ENCODE assay signal across 8 cellular contexts in the genomic region with DNA sequence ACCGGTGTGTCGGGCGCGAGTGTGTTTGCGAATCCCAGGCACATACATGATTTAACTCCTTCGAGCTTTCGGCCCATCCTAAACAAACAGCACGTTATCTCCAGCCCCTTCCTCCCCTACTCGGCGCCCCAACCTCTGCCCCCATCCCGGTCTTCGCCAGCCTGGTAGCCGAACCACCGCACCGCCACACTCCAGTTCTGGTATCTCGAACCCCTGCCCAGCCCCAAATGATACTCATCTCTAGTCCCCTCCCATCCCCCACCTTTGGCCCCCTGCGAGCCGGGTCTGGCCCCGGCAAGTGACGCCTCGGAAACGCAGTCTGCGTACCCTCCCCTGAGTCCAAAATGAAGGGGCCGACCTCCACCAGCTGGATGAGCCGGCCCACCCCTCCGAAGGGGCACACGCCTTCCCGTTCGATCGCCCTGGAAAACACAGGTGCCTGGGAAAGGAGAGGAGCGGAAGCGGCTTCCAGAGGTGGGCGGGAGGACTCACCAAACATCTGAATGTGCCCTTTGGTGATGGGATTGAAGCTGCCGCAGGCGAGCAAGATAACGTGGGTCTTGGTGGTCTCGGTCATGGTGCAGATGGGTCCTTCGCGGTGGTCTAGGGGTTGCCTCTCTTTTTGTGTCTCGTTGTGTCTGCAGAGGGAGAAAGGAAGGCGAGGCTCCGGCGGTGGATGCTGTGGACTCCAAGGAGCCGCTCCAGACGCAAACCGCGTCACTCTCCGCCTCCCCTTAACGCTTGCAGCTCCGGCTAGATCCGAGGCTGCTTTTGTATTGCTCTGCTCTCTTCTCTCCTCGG. TPM values are rescaled to one million over a fixed set of nuclear protein-coding genes. Genes with fewer than 3 reads are reported as not detected.
A peak's percentile ranks its signal among the peaks of the same experiment; 100 is the strongest.
DNase-seq lines count a peak whose midpoint lies in the region; ATAC-seq and TF ChIP-seq lines count a peak whose summit lies in the region.

A gene (minus strand): TSS at position 690 of the 801 bp plus-strand sequence. CDS start 113 bp downstream, at position 577.

- H2AFZ ChIP-seq in SK-N-SH (ENCODE audit: low read depth): peak within 1 kb of the TSS; percentile 49; the same call in 1 of the 2 replicates

- TF ChIP-seq CTCF in SK-N-SH (IDR thresholded peaks at IDR 0.05) (no peak), fibroblast of pulmonary artery (IDR thresholded peaks at IDR 0.05; ENCODE audit: low read length, missing control alignments) (no peak), neural crest cell (conservative IDR thresholded peaks at IDR 0.05) (no peak)

- TF ChIP-seq RAD21 in SK-N-SH (IDR thresholded peaks at IDR 0.05; ENCODE audit: low read length): no peak; the same call in 1 of the 2 replicates

- peak within 1 kb of the TSS in 1 of 2 experiments; percentile 67; a peak in 2 of 4 replicates for H3K27ac ChIP-seq in SK-N-SH (ENCODE audit: low read depth in 2 of 2, low read length in 1 of 2)

- no peaks in the 10 kb centered on the region for H3F3A ChIP-seq in SK-N-SH (replicated peaks; ENCODE audit: insufficient read depth)

- H3K36me3 ChIP-seq in SK-N-SH (replicated peaks in 1 of 2; ENCODE audit: control insufficient read depth in 1 of 2, insufficient read depth in 2 of 2, low read length in 1 of 2): no peaks in the 10 kb centered on the region

- H3K4me3 ChIP-seq in SK-N-SH (ENCODE audit: low read depth in 2 of 2, low read length in 1 of 2) (peak within 1 kb of the TSS; percentile 50 to 60), fibroblast of pulmonary artery (replicated peaks; ENCODE audit: low read depth, low read length) (peak within 1 kb of the TSS; percentile 22)

- H4K20me1 ChIP-seq in SK-N-SH (ENCODE audit: insufficient read depth): no peaks in the 10 kb centered on the region

- peaks cover 5% of the 10 kb centered on the region for H3K36me3 Mint-ChIP-seq in activated naive CD4-positive, alpha-beta T cell treated with anti-CD3 and anti-CD28 coated beads, Interleukin-2, amount 10 ng/mL, durations not matched to agents 7 days and 5 days
- no peaks in the 10 kb centered on the region for H3K36me3 Mint-ChIP-seq in neural crest cell (ENCODE audit: low read depth)

- no peaks in the 10 kb centered on the region for H3K9me3 Mint-ChIP-seq in activated naive CD4-positive, alpha-beta T cell treated with anti-CD3 and anti-CD28 coated beads, Interleukin-2, amount 10 ng/mL, durations not matched to agents 7 days and 5 days
- no peaks in the 10 kb centered on the region for H3K9me3 Mint-ChIP-seq in neural crest cell

- H3K4me3 Mint-ChIP-seq in activated naive CD4-positive, alpha-beta T cell treated with anti-CD3 and anti-CD28 coated beads, Interleukin-2, amount 10 ng/mL, durations not matched to agents 7 days and 5 days: peak within 1 kb of the TSS; percentile 22
- H3K4me3 Mint-ChIP-seq in neural crest cell: peak within 1 kb of the TSS; percentile 97

- no peaks in the 10 kb centered on the region for H3K9me2 ChIP-seq in SK-N-SH

- H3K9me3 ChIP-seq in SK-N-SH: no peaks in the 10 kb centered on the region

- ATAC-seq in GM18909 (IDR thresholded peaks at IDR 0.05; ENCODE audit: poor library complexity, unreplicated experiment) (no peak), HG03460 (IDR thresholded peaks at IDR 0.05; ENCODE audit: unreplicated experiment) (no peak), HG03378 (IDR thresholded peaks at IDR 0.05; ENCODE audit: unreplicated experiment) (no peak)

- no peak within 1 kb of the TSS for H3K27ac Mint-ChIP-seq in activated naive CD4-positive, alpha-beta T cell treated with anti-CD3 and anti-CD28 coated beads, Interleukin-2, amount 10 ng/mL, durations not matched to agents 7 days and 5 days
- H3K27ac Mint-ChIP-seq in neural crest cell (ENCODE audit: unreplicated experiment): peak within 1 kb of the TSS; percentile 21

- H3K4me1 Mint-ChIP-seq in activated naive CD4-positive, alpha-beta T cell treated with anti-CD3 and anti-CD28 coated beads, Interleukin-2, amount 10 ng/mL, durations not matched to agents 7 days and 5 days: peaks cover 21% of the 10 kb centered on the region
- peaks cover 30% of the 10 kb centered on the region for H3K4me1 Mint-ChIP-seq in neural crest cell

- peaks cover 7 to 8% of the 10 kb centered on the region in 2 experiments; a peak in 2 of 4 replicates for H3K4me1 ChIP-seq in SK-N-SH (ENCODE audit: control insufficient read depth in 1 of 2, insufficient read depth in 2 of 2, low read depth in 1 of 2, low read length in 1 of 2)

- TF ChIP-seq EP300 in SK-N-SH (IDR thresholded peaks at IDR 0.05; ENCODE audit: borderline replicate concordance in 1 of 2, low read depth in 1 of 2, low read length in 1 of 2): no peak

- H3K9ac ChIP-seq in SK-N-SH: no peak within 1 kb of the TSS

- WGBS in SK-N-SH (ENCODE audit: low lambda C conversion rate): 3% methylated on average over 28 of the region's 52 CpGs

- DNase-seq in activated naive CD4-positive, alpha-beta T cell treated with anti-CD3 and anti-CD28 coated beads, Interleukin-2, amount 10 ng/mL, durations not matched to agents 7 days and 5 days: no peak
- DNase-seq in activated naive CD4-positive, alpha-beta T cell treated with anti-CD3 and anti-CD28 coated beads, Interleukin-2, amount 50 U/mL, for 16 hours: no peak
- DNase-seq in SK-N-SH (peak; percentile 77), fibroblast of pulmonary artery (ENCODE audit: low read depth) (peak; percentile 29), neural crest cell (ENCODE audit: low read depth, low spot score) (peak; percentile 32)

- no peaks in the 10 kb centered on the region for H3K79me2 ChIP-seq in SK-N-SH (ENCODE audit: insufficient read depth)

- H3K27me3 ChIP-seq in SK-N-SH (ENCODE audit: insufficient read depth): peaks cover 34% of the 10 kb centered on the region

- H3K4me2 ChIP-seq in SK-N-SH: peak within 1 kb of the TSS; percentile 94

- H3K27me3 Mint-ChIP-seq in activated naive CD4-positive, alpha-beta T cell treated with anti-CD3 and anti-CD28 coated beads, Interleukin-2, amount 10 ng/mL, durations not matched to agents 7 days and 5 days: peaks cover 42% of the 10 kb centered on the region
- H3K27me3 Mint-ChIP-seq in neural crest cell (ENCODE audit: low read depth): peaks cover 82% of the 10 kb centered on the region

- POLR2A ChIA-PET in SK-N-SH (lab: Yijun Ruan, JAX): interaction anchor here (0.6 kb wide), 2 partner anchors 9 to 14 kb away, joined by 3 to 5 read pairs; no protein-coding TSS in a partner anchor

- CTCF ChIA-PET in activated naive CD4-positive, alpha-beta T cell treated with anti-CD3 and anti-CD28 coated beads, Interleukin-2, amount 10 ng/mL, durations not matched to agents 7 days and 5 days (lab: Charles Lee): no interaction called here
- CTCF ChIA-PET in SK-N-SH (lab: Yijun Ruan, JAX): interaction anchor here (0.6 to 2.9 kb wide), 9 partner anchors 14 to 653 kb away, joined by 3 to 16 read pairs (median 4); no protein-coding TSS in a partner anchor

TF ChIP-seq in SK-N-SH, 30 proteins besides CTCF, POLR2A, EP300 and RAD21:
- no peak for TF ChIP-seq NRF1 (IDR thresholded peaks at IDR 0.05; ENCODE audit: low read depth, low read length)
- no peak for TF ChIP-seq NFIC (IDR thresholded peaks at IDR 0.05; ENCODE audit: borderline replicate concordance)
- no peak for TF ChIP-seq SMC3 (IDR thresholded peaks at IDR 0.05; ENCODE audit: low read depth, low read length)
- no peak for TF ChIP-seq FOSL2 (IDR thresholded peaks at IDR 0.05; ENCODE audit: borderline replicate concordance, low read depth)
- peak; percentile 17 for TF ChIP-seq CHD2 (IDR thresholded peaks at IDR 0.05; ENCODE audit: low read length, partially characterized antibody)
- TF ChIP-seq MXI1 (IDR thresholded peaks at IDR 0.05; ENCODE audit: low read depth, low read length): peak; percentile 65; the same call in 1 of the 2 replicates
- TF ChIP-seq POLR2AphosphoS5 (IDR thresholded peaks at IDR 0.05; ENCODE audit: low read depth, low read length): no peak
- TF ChIP-seq SIN3A (IDR thresholded peaks at IDR 0.05; ENCODE audit: borderline replicate concordance, low read depth, low read length): no peak
- no peak for TF ChIP-seq EZH2phosphoT487 (IDR thresholded peaks at IDR 0.05; ENCODE audit: borderline replicate concordance, low read depth)
- TF ChIP-seq GABPA (IDR thresholded peaks at IDR 0.05; ENCODE audit: low read depth): no peak
- no peak for TF ChIP-seq JUND (IDR thresholded peaks at IDR 0.05)
- TF ChIP-seq, protein P1, sequence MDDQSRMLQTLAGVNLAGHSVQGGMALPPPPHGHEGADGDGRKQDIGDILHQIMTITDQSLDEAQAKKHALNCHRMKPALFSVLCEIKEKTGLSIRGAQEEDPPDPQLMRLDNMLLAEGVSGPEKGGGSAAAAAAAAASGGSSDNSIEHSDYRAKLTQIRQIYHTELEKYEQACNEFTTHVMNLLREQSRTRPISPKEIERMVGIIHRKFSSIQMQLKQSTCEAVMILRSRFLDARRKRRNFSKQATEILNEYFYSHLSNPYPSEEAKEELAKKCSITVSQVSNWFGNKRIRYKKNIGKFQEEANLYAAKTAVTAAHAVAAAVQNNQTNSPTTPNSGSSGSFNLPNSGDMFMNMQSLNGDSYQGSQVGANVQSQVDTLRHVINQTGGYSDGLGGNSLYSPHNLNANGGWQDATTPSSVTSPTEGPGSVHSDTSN (IDR thresholded peaks at IDR 0.05): no peak
- no peak for TF ChIP-seq FOXM1 (IDR thresholded peaks at IDR 0.05; ENCODE audit: low read depth)
- no peak for TF ChIP-seq MEF2A (IDR thresholded peaks at IDR 0.05; ENCODE audit: borderline replicate concordance, low read depth)
- TF ChIP-seq TCF12 (IDR thresholded peaks at IDR 0.05): no peak
TF ChIP-seq in SK-N-SH: peak in this region for 2.

RNA-seq across cellular contexts. Expression of the gene that starts here (rescaled TPM):
- 0.06 and 0.07 TPM in 2 replicates for polyA plus RNA-seq in SK-N-SH (2012; rRNA removed)
- polyA plus RNA-seq in SK-N-SH (2012; cell fraction: cytosol; rRNA removed): 0.19 and 0.73 TPM in 2 replicates
- 0.13 and 0.29 TPM in 2 replicates for polyA plus RNA-seq in SK-N-SH (2012; cell fraction: nucleus; rRNA removed)
- 3.2 and 4.5 TPM in 2 replicates for total RNA-seq in neural crest cell

Comparison
In these comparisons a context has a peak if more than half of its experiments do, and no peak if none do; other contexts are left out.
1. Peak in DNase-seq, H3K4me3 ChIP-seq and H3K4me2 ChIP-seq in SK-N-SH; RNA of the gene not detected or under 1 TPM.
2. DNase-seq: peak in fibroblast of pulmonary artery (single experiment) and neural crest cell (single experiment); none in activated naive CD4-positive, alpha-beta T cell treated with anti-CD3 and anti-CD28 coated beads, Interleukin-2, amount 10 ng/mL, durations not matched to agents 7 days and 5 days (single experiment) and activated naive CD4-positive, alpha-beta T cell treated with anti-CD3 and anti-CD28 coated beads, Interleukin-2, amount 50 U/mL, for 16 hours (single experiment).